Comparison of ENCODE assay signal across 22 cellular contexts in the genomic region with DNA sequence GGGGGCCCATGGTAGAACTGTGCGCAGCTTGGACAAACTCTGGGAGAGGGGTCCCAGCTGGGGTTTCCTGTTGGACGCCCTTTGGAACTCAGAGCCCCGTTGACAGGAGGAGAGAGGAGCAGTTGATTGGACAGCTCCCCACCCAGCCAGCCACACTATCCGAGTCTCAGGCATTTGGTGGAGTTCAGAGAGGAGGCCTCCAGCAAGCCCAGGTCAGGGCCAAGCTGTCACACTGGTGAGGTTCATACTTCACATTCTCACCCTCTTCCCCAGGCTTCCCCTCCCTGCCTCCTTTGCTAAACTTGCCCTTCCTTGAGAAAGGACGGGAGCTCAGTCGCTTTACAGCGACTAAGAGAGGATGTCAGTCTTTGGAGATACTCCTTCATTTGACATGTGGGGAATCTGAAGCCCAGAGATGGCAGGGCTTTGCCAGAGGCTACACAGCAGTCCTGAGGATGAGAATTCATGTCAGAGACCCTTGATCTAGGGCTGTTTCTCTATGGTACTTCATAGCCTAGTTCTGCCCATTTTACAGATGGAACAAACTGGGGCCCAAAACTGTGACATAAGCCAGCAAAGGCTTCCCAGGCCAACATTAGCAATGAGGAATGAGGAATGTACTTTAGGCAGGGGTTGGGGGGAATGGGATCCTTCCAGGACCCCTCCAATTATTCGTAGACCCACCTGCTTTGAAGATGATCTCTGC.
DNase-seq lines count a peak whose midpoint lies in the region; ATAC-seq, FAIRE-seq and TF ChIP-seq lines count a peak whose summit lies in the region.
"Had no signal": no experiment of that assay in that cellular context is flagged by ENCODE, and none has a peak within 500 bp of the region (broad histone marks: within the 10 kb centered on the region; RNA-seq: fewer than 3 reads in every experiment).

No MANE protein-coding gene starts in this region.

- peaks cover 48% of the 10 kb centered on the region for H3K79me2 ChIP-seq in GM23248 (ENCODE audit: insufficient read depth)
- peaks cover 52% of the 10 kb centered on the region for H3K79me2 ChIP-seq in osteoblast (ENCODE audit: insufficient read depth, low read length)

- no peak for TF ChIP-seq RAD21 in A549 (conservative IDR thresholded peaks at IDR 0.05 in 1 of 2, IDR thresholded peaks at IDR 0.05 in 1 of 2)

- CTCF ChIA-PET in A549 (lab: Yijun Ruan, JAX) = interaction anchor here (0.8 to 14.8 kb wide), 9 partner anchors 8 to 224 kb away, joined by 3 to 465 read pairs (median 43); a partner anchor contains a TSS

- H3K4me2 ChIP-seq in A549 (no peak overlapping the region), GM23248 (ENCODE audit: unreplicated experiment) (peak overlapping the region; percentile 88), osteoblast (ENCODE audit: insufficient read depth, low read length) (peak overlapping the region; percentile 64)

- H3F3A ChIP-seq in GM23248 (ENCODE audit: insufficient read depth) = peaks cover 26% of the 10 kb centered on the region

- H3K9ac ChIP-seq in GM23248 = no peak overlapping the region; the same call in 1 of the 2 replicates

- POLR2A ChIA-PET in A549 (lab: Yijun Ruan, JAX) = no interaction called here

- H3K27ac ChIP-seq in A549 = no peak overlapping the region; a peak in 1 of 6 replicates
- no peak overlapping the region for H3K27ac ChIP-seq in GM23248
- H3K27ac ChIP-seq in esophagus muscularis mucosa (replicated peaks in 1 of 4) = peak overlapping the region in 3 of 4 donors; percentile 92 to 96 (median 95)
- peak overlapping the region; percentile 46 for H3K27ac ChIP-seq in osteoblast (ENCODE audit: low read depth, low read length)
- H3K27ac ChIP-seq in caudate nucleus (ENCODE audit: low read depth, low read length) = no peak overlapping the region
- H3K27ac ChIP-seq: HL-60, SK-N-MC had no signal

- TF ChIP-seq EP300 in A549 (IDR thresholded peaks at IDR 0.05) = no peak
- no peak for TF ChIP-seq EP300 in esophagus muscularis mucosa (IDR thresholded peaks at IDR 0.05)

- FAIRE-seq in A549 (lab: Jason Lieb, UNC) = no peak

- in situ Hi-C loops in GM23248 (cut with MboI) = loop anchor here (10.0 kb wide), 1 partner anchor 129 kb away; no protein-coding TSS in a partner anchor

- DNase-seq in A549 (ENCODE audit: low read depth in 1 of 2, low spot score in 1 of 2) = no peak
- no peak for DNase-seq in GM23248
- DNase-seq in esophagus muscularis mucosa (ENCODE audit: extremely low spot score) = no peak
- DNase-seq in osteoblast (ENCODE audit: insufficient read length, low spot score, missing footprints) = no peak
- no peak for DNase-seq in activated CD4-positive, alpha-beta T cell treated with anti-CD3 and anti-CD28 coated beads, Interleukin-2, amount 50 U/mL, for 48 hours
- no peak for DNase-seq in caudate nucleus (lab: John Stamatoyannopoulos, UW)
- DNase-seq in GM19240 (ENCODE audit: insufficient read length, low spot score) = no peak
- DNase-seq: activated CD4-positive, alpha-beta T cell treated with anti-CD3 and anti-CD28 coated beads for 36 hours; anterior cingulate cortex; DND-41; effector memory CD8-positive, alpha-beta T cell; heart right ventricle; immature natural killer cell; NCI-H1694; NCI-H774; psoas muscle; stimulated activated CD4-positive, alpha-beta T cell treated with anti-CD3 and anti-CD28 coated beads, Interleukin-12 subunit alpha, Interleukin-12 subunit beta, amount 100 ng/mL, for 4 hours; substantia nigra had no signal

- H3K4me1 ChIP-seq in A549 (peaks cover 32% of the 10 kb centered on the region), GM23248 (ENCODE audit: insufficient read depth) (peaks cover 35% of the 10 kb centered on the region), esophagus muscularis mucosa (peaks cover 27 to 50% (median 33%) of the 10 kb centered on the region in 4 donors), osteoblast (ENCODE audit: insufficient read depth, low read length) (peaks cover 35% of the 10 kb centered on the region)

- H3K4me3 ChIP-seq in A549 (no peak overlapping the region), GM23248 (no peak overlapping the region), esophagus muscularis mucosa (no peak overlapping the region), osteoblast (ENCODE audit: insufficient read depth, low read length) (no peak overlapping the region)
- H3K4me3 ChIP-seq: Peyer's patch, SK-N-MC had no signal

- H4K20me1 ChIP-seq in GM23248 (ENCODE audit: insufficient read depth) (no peaks in the 10 kb centered on the region), osteoblast (ENCODE audit: insufficient read depth, low read length) (no peaks in the 10 kb centered on the region)

- TF ChIP-seq POLR2A in A549 (IDR thresholded peaks at IDR 0.05; ENCODE audit: low read length) (no peak), esophagus muscularis mucosa (IDR thresholded peaks at IDR 0.05; ENCODE audit: low read depth) (no peak)

- TF ChIP-seq CTCF in A549 (IDR thresholded peaks at IDR 0.05) (no peak), esophagus muscularis mucosa (IDR thresholded peaks at IDR 0.05) (no peak), osteoblast (IDR thresholded peaks at IDR 0.05; ENCODE audit: extremely low read depth, low read depth, low read length) (no peak)

- no peaks in the 10 kb centered on the region for H3K9me3 ChIP-seq in A549
- no peaks in the 10 kb centered on the region for H3K9me3 ChIP-seq in GM23248 (ENCODE audit: low read depth)
- H3K9me3 ChIP-seq in esophagus muscularis mucosa = no peaks in the 10 kb centered on the region
- H3K9me3 ChIP-seq in osteoblast (ENCODE audit: low read depth, low read length) = no peaks in the 10 kb centered on the region
- H3K9me3 ChIP-seq: heart right ventricle, Peyer's patch, psoas muscle had no signal

- no peaks in the 10 kb centered on the region for H3K36me3 ChIP-seq in GM23248 (ENCODE audit: low read depth)
- H3K36me3 ChIP-seq in esophagus muscularis mucosa = no peaks in the 10 kb centered on the region
- peaks cover 10% of the 10 kb centered on the region for H3K36me3 ChIP-seq in osteoblast (ENCODE audit: insufficient read depth, low read length)
- H3K36me3 ChIP-seq: Peyer's patch had no signal

- ATAC-seq in A549 = no peak
- ATAC-seq in HG03460 (IDR thresholded peaks at IDR 0.05; ENCODE audit: unreplicated experiment) = no peak
- ATAC-seq: activated CD4-positive, alpha-beta T cell treated with anti-CD3 and anti-CD28 coated beads for 36 hours; effector memory CD8-positive, alpha-beta T cell; heart right ventricle; psoas muscle had no signal

- H3K27me3 ChIP-seq in GM23248 (replicated peaks; ENCODE audit: insufficient read depth) (no peaks in the 10 kb centered on the region), esophagus muscularis mucosa (no peaks in the 10 kb centered on the region), osteoblast (ENCODE audit: insufficient read depth, low read length) (no peaks in the 10 kb centered on the region)
- H3K27me3 ChIP-seq: heart right ventricle, Peyer's patch had no signal

- intact Hi-C loops in esophagus muscularis mucosa (cut with DNase I) = loop anchor here (5.0 kb wide), 1 partner anchor 42 kb away; no protein-coding TSS in a partner anchor

- H2AFZ ChIP-seq in GM23248 (no peak overlapping the region), osteoblast (ENCODE audit: low read length) (no peak overlapping the region)

- 90% methylated on average over 8 of the region's 8 CpGs for WGBS in A549 (ENCODE audit: missing lambda C conversion rate)
- 79 to 83% methylated on average over 8 of the region's 8 CpGs for WGBS in GM23248 (ENCODE audit: low coverage in 1 of 2, low lambda C conversion rate in 2 of 2, missing lambda C conversion rate in 2 of 2), 2 experiments
- WGBS in esophagus muscularis mucosa = 84% methylated on average over 8 of the region's 8 CpGs

- H3K9me2 ChIP-seq in GM23248 (ENCODE audit: insufficient read depth) = no peaks in the 10 kb centered on the region

TF ChIP-seq in A549, 52 proteins besides CTCF, POLR2A, EP300 and RAD21:
- TF ChIP-seq, protein P1, sequence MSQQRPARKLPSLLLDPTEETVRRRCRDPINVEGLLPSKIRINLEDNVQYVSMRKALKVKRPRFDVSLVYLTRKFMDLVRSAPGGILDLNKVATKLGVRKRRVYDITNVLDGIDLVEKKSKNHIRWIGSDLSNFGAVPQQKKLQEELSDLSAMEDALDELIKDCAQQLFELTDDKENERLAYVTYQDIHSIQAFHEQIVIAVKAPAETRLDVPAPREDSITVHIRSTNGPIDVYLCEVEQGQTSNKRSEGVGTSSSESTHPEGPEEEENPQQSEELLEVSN (IDR thresholded peaks at IDR 0.05; ENCODE audit: borderline replicate concordance, low read depth) = no peak
- TF ChIP-seq SMC3 (IDR thresholded peaks at IDR 0.05) = no peak
- TF ChIP-seq ZC3H11A (IDR thresholded peaks at IDR 0.05) = no peak
- TF ChIP-seq BHLHE40 (IDR thresholded peaks at IDR 0.05; ENCODE audit: low read depth, low read length) = no peak
- no peak for TF ChIP-seq NFE2L2 (conservative IDR thresholded peaks at IDR 0.05; ENCODE audit: low read length)
- TF ChIP-seq KDM1A (IDR thresholded peaks at IDR 0.05; ENCODE audit: low read depth) = peak; percentile 52; the same call in 1 of the 2 replicates
TF ChIP-seq in A549: peak in this region for 1.

Comparison
In these comparisons a context has a peak if more than half of its experiments do, and no peak if none do; other contexts are left out.
1. H3K27ac ChIP-seq: peak in esophagus muscularis mucosa (3 of 4) and osteoblast (single experiment); none in A549 (0 of 2), GM23248 (single experiment) and caudate nucleus (single experiment).